In genomic region chr4:39700500-39700899, GRCh38 we compare ENCODE assay signal across 8 cellular contexts. TPM values are rescaled to one million over a fixed set of nuclear protein-coding genes. Genes with fewer than 3 reads are reported as not detected.
DNase-seq lines count a peak whose midpoint lies in the region; TF ChIP-seq lines count a peak whose summit lies in the region.

No MANE protein-coding gene starts in this region.

- no peak overlapping the region for H3K9ac ChIP-seq in HUES6 (ENCODE audit: low read length)

- peaks cover 0 to 3% (median 0%) of the 10 kb centered on the region in 5 experiments for H3K9me3 Mint-ChIP-seq in brain
- no peaks in the 10 kb centered on the region for H3K9me3 Mint-ChIP-seq in mesothelial cell of epicardium

- H3K9me3 ChIP-seq in AG04450 (ENCODE audit: control insufficient read depth, insufficient read depth, low read length) (peaks cover 5% of the 10 kb centered on the region; the same call in 1 of the 2 replicates), HUES6 (ENCODE audit: control insufficient read depth, insufficient read depth, low read depth, low read length) (no peaks in the 10 kb centered on the region), WERI-Rb-1 (ENCODE audit: severe bottlenecking) (no peaks in the 10 kb centered on the region)

- H3K27ac ChIP-seq in AG04450 (ENCODE audit: low read depth, low read length), result no peak overlapping the region
- H3K27ac ChIP-seq in HUES6 (ENCODE audit: low read depth, low read length), result peak overlapping the region; percentile 48; the same call in 1 of the 2 replicates
- no peak overlapping the region for H3K27ac ChIP-seq in WERI-Rb-1

- no peak for TF ChIP-seq CTCF in AG04450 (IDR thresholded peaks at IDR 0.05; ENCODE audit: low read depth, low read length)
- no peak for TF ChIP-seq CTCF in brain (conservative IDR thresholded peaks at IDR 0.05)
- TF ChIP-seq CTCF in mesothelial cell of epicardium (IDR thresholded peaks at IDR 0.05; ENCODE audit: unreplicated experiment), result no peak
- no peak for TF ChIP-seq CTCF in WERI-Rb-1 (IDR thresholded peaks at IDR 0.05; ENCODE audit: low read depth, low read length)

- H3K27me3 ChIP-seq in AG04450 (ENCODE audit: control insufficient read depth, insufficient read depth, low read length) (no peaks in the 10 kb centered on the region), HUES6 (ENCODE audit: control insufficient read depth, insufficient read depth, low read length) (no peaks in the 10 kb centered on the region), WERI-Rb-1 (ENCODE audit: insufficient read depth, low read depth, severe bottlenecking) (no peaks in the 10 kb centered on the region)

- H3K4me3 Mint-ChIP-seq in brain, result peak overlapping the region; percentile 99 to 100 (median 99)
- peak overlapping the region; percentile 97 for H3K4me3 Mint-ChIP-seq in mesothelial cell of epicardium

- H3K4me1 ChIP-seq in HUES6 (ENCODE audit: control insufficient read depth, insufficient read depth, low read length), result peaks cover 16% of the 10 kb centered on the region

- H3K27me3 Mint-ChIP-seq in brain (peaks cover 15% of the 10 kb centered on the region), mesothelial cell of epicardium (ENCODE audit: low read depth) (no peaks in the 10 kb centered on the region)

- H3K36me3 Mint-ChIP-seq in brain (peaks cover 37% of the 10 kb centered on the region), mesothelial cell of epicardium (peaks cover 2% of the 10 kb centered on the region)

- H3K4me1 Mint-ChIP-seq in brain, result peaks cover 47% of the 10 kb centered on the region
- H3K4me1 Mint-ChIP-seq in mesothelial cell of epicardium, result peaks cover 29% of the 10 kb centered on the region

- POLR2A ChIA-PET in AG04450 (lab: Yijun Ruan, JAX), result no interaction called here

- H3K4me3 ChIP-seq in AG04450 (ENCODE audit: low read depth, low read length) (peak overlapping the region; percentile 96), HUES6 (ENCODE audit: low read depth, low read length) (peak overlapping the region; percentile 79), WERI-Rb-1 (ENCODE audit: low read depth, low read length) (no peak overlapping the region)

- DNase-seq in AG04450 (ENCODE audit: low read depth, low spot score) (no peak), mesothelial cell of epicardium (ENCODE audit: low spot score in 2 of 2, unreplicated experiment in 2 of 2) (no peak), RPMI8226 (no peak), NCI-H187 treated with DMSO at 0.1 percent for 48 hours (lab: John Stamatoyannopoulos, UW) (no peak), WERI-Rb-1 (no peak), NCI-H2107 treated with DMSO at 0.1 percent for 48 hours (lab: John Stamatoyannopoulos, UW; ENCODE audit: unreplicated experiment) (no peak)

- CTCF ChIA-PET in AG04450 (lab: Charles Lee), result no interaction called here

- H3K27ac Mint-ChIP-seq in brain, result peak overlapping the region; percentile 4 to 98 (median 25)
- peak overlapping the region; percentile 17 for H3K27ac Mint-ChIP-seq in mesothelial cell of epicardium

- H3K36me3 ChIP-seq in HUES6 (ENCODE audit: control insufficient read depth, insufficient read depth, low read length) (peaks cover 12% of the 10 kb centered on the region), WERI-Rb-1 (peaks cover 51% of the 10 kb centered on the region)

RNA-seq across cellular contexts. Expression of gene UBE2K, which starts 2.6 kb away (rescaled TPM):
- polyA plus RNA-seq in AG04450 (2011; rRNA removed), result 79.3 and 101 TPM in 2 replicates
- 21.7 and 30.8 TPM in 2 replicates for polyA minus RNA-seq in AG04450 (2011; rRNA and poly(A)+ RNA removed)
- 46.1 TPM for polyA plus RNA-seq in brain (ENCODE audit: insufficient read depth, low read depth, low replicate concordance)
- 68.1 to 68.7 TPM (median 68.5 TPM) in 3 replicates for total RNA-seq in mesothelial cell of epicardium
